24 cellular contexts compared by ENCODE assay signal in the genomic region with DNA sequence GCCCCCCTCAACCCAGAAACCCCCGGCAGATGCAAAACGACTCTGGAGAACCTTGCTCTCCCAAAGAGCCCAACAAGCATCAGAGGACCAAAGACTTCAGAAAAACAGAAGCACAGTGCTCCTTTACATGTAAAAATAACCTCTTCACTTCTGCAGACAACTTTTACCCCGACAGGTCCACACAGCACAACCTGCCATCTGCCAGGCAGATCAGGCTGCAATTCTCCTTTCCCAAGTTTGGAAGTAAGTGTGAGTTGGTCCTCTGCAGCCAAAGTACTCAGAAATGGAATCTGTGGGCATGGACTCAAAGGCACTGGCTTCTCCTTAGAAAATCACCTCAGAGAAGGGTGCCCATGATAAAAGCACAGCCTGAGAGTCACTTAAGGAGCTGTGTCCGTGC.
"Had no signal": no experiment of that assay in that cellular context is flagged by ENCODE, and none has a peak within 500 bp of the region (broad histone marks: within the 10 kb centered on the region; RNA-seq: fewer than 3 reads in every experiment).

No MANE protein-coding gene starts in this region.

- H3K4me3 ChIP-seq: cardiac muscle cell had no signal

- H3K9me3 Mint-ChIP-seq: activated B cell treated with CpG ODN at 0.5 μM for 24 hours; activated CD4-positive, alpha-beta T cell treated with anti-CD3 and anti-CD28 coated beads, Interleukin-2, amount 10 ng/mL, durations not matched to agents 24 days and 14 days; activated naive CD4-positive, alpha-beta T cell treated with anti-CD3 and anti-CD28 coated beads, Interleukin-2, amount 50 U/mL, for 72 hours; activated naive CD8-positive, alpha-beta T cell treated with anti-CD3 and anti-CD28 coated beads, Interleukin-2, amount 50 U/mL, for 24 hours; activated T-cell treated with anti-CD3 and anti-CD28 coated beads, Interleukin-2, amount 50 U/mL, for 24 hours; activated T-helper 1 cell treated with anti-CD3 and anti-CD28 coated beads, Interleukin-12 subunit alpha, Interleukin-12 subunit beta, Interleukin-2, Interleukin-4 antibody, amounts not matched to agents 30 ng/mL and 10 ng/mL and 1 ng/mL, durations not matched to agents 14 hours and 24 hours and 36 hours; T-helper 1 cell treated with Interleukin-12 subunit alpha and Interleukin-12 subunit beta and Interleukin-4 antibody, amounts not matched to agents 30 μg/mL and 1 μg/mL, for 36 hours had no signal

- DNase-seq: activated B cell treated with CpG ODN at 0.5 μM for 24 hours; activated CD4-positive, alpha-beta T cell treated with anti-CD3 and anti-CD28 coated beads for 1 hour; activated CD4-positive, alpha-beta T cell treated with anti-CD3 and anti-CD28 coated beads, Interleukin-2, amount 10 ng/mL, durations not matched to agents 24 days and 14 days; activated CD4-positive, alpha-beta T cell treated with anti-CD3 and anti-CD28 coated beads, Interleukin-2, amount 50 U/mL, for 48 hours; activated CD8-positive, alpha-beta memory T cell treated with anti-CD3 and anti-CD28 coated beads, Interleukin-2, amount 10 ng/mL, durations not matched to agents 7 days and 5 days; activated effector memory CD4-positive, alpha-beta T cell treated with Interleukin-2 at 50 U/mL for 16 hours; activated naive CD4-positive, alpha-beta T cell treated with Interleukin-2 at 50 U/mL for 16 hours; activated naive CD8-positive, alpha-beta T cell treated with anti-CD3 and anti-CD28 coated beads, Interleukin-2, amount 50 U/mL, for 24 hours; activated T-cell treated with anti-CD3 and anti-CD28 coated beads, Interleukin-2, amount 50 U/mL, for 24 hours; amniotic stem cell; brain microvascular endothelial cell; MM.1S; NCI-H1105 treated with DMSO at 0.1 percent for 48 hours; NCI-H1436 treated with DMSO at 0.1 percent for 48 hours; NCI-H1930; NCI-H2107; NCI-H510A treated with DMSO at 0.1 percent for 48 hours; SHP77 treated with DMSO at 0.1 percent for 48 hours; T-helper 9 cell had no signal

- H3K27me3 ChIP-seq: brain microvascular endothelial cell, cardiac muscle cell had no signal

- H3K27ac ChIP-seq: brain microvascular endothelial cell, cardiac muscle cell had no signal

- FAIRE-seq: RCC 7860 had no signal

- ATAC-seq: activated CD8-positive, alpha-beta memory T cell treated with anti-CD3 and anti-CD28 coated beads, Interleukin-2, amount 10 ng/mL, durations not matched to agents 7 days and 5 days; activated naive CD4-positive, alpha-beta T cell treated with anti-CD3 and anti-CD28 coated beads, Interleukin-2, amount 50 U/mL, for 72 hours; activated naive CD8-positive, alpha-beta T cell treated with anti-CD3 and anti-CD28 coated beads, Interleukin-2, amount 50 U/mL, for 24 hours had no signal

- H3K4me3 Mint-ChIP-seq: activated B cell treated with CpG ODN at 0.5 μM for 24 hours; activated CD4-positive, alpha-beta T cell treated with anti-CD3 and anti-CD28 coated beads, Interleukin-2, amount 10 ng/mL, durations not matched to agents 24 days and 14 days; activated CD8-positive, alpha-beta memory T cell treated with anti-CD3 and anti-CD28 coated beads, Interleukin-2, amount 10 ng/mL, durations not matched to agents 7 days and 5 days; activated naive CD8-positive, alpha-beta T cell treated with anti-CD3 and anti-CD28 coated beads, Interleukin-2, amount 50 U/mL, for 24 hours; activated T-cell treated with anti-CD3 and anti-CD28 coated beads, Interleukin-2, amount 50 U/mL, for 24 hours; activated T-helper 1 cell treated with anti-CD3 and anti-CD28 coated beads, Interleukin-12 subunit alpha, Interleukin-12 subunit beta, Interleukin-2, Interleukin-4 antibody, amounts not matched to agents 30 ng/mL and 10 ng/mL and 1 ng/mL, durations not matched to agents 14 hours and 24 hours and 36 hours; T-helper 1 cell treated with Interleukin-12 subunit alpha and Interleukin-12 subunit beta and Interleukin-4 antibody, amounts not matched to agents 30 μg/mL and 1 μg/mL, for 36 hours had no signal

- H3K36me3 Mint-ChIP-seq: activated CD8-positive, alpha-beta memory T cell treated with anti-CD3 and anti-CD28 coated beads, Interleukin-2, amount 10 ng/mL, durations not matched to agents 7 days and 5 days; activated naive CD4-positive, alpha-beta T cell treated with anti-CD3 and anti-CD28 coated beads, Interleukin-2, amount 50 U/mL, for 72 hours had no signal

- H3K36me3 ChIP-seq: brain microvascular endothelial cell, cardiac muscle cell had no signal

- H3K27ac Mint-ChIP-seq: activated B cell treated with CpG ODN at 0.5 μM for 24 hours; activated CD4-positive, alpha-beta T cell treated with anti-CD3 and anti-CD28 coated beads, Interleukin-2, amount 10 ng/mL, durations not matched to agents 24 days and 14 days; activated CD8-positive, alpha-beta memory T cell treated with anti-CD3 and anti-CD28 coated beads, Interleukin-2, amount 10 ng/mL, durations not matched to agents 7 days and 5 days; activated naive CD4-positive, alpha-beta T cell treated with anti-CD3 and anti-CD28 coated beads, Interleukin-2, amount 50 U/mL, for 72 hours; activated naive CD8-positive, alpha-beta T cell treated with anti-CD3 and anti-CD28 coated beads, Interleukin-2, amount 50 U/mL, for 24 hours; activated T-cell treated with anti-CD3 and anti-CD28 coated beads, Interleukin-2, amount 50 U/mL, for 24 hours; activated T-helper 1 cell treated with anti-CD3 and anti-CD28 coated beads, Interleukin-12 subunit alpha, Interleukin-12 subunit beta, Interleukin-2, Interleukin-4 antibody, amounts not matched to agents 30 ng/mL and 10 ng/mL and 1 ng/mL, durations not matched to agents 14 hours and 24 hours and 36 hours; T-helper 1 cell treated with Interleukin-12 subunit alpha and Interleukin-12 subunit beta and Interleukin-4 antibody, amounts not matched to agents 30 μg/mL and 1 μg/mL, for 36 hours had no signal

- H3K4me1 Mint-ChIP-seq: activated B cell treated with CpG ODN at 0.5 μM for 24 hours; activated CD4-positive, alpha-beta T cell treated with anti-CD3 and anti-CD28 coated beads, Interleukin-2, amount 10 ng/mL, durations not matched to agents 24 days and 14 days; activated CD8-positive, alpha-beta memory T cell treated with anti-CD3 and anti-CD28 coated beads, Interleukin-2, amount 10 ng/mL, durations not matched to agents 7 days and 5 days; activated naive CD8-positive, alpha-beta T cell treated with anti-CD3 and anti-CD28 coated beads, Interleukin-2, amount 50 U/mL, for 24 hours had no signal
